In genomic region chr2:85325466-85325811, GRCh38 we compare ENCODE assay signal across 9 cellular contexts. TPM values are rescaled to one million over a fixed set of nuclear protein-coding genes. Genes with fewer than 3 reads are reported as not detected.
DNase-seq lines count a peak whose midpoint lies in the region; ATAC-seq and TF ChIP-seq lines count a peak whose summit lies in the region.
"Had no signal": no experiment of that assay in that cellular context is flagged by ENCODE, and none has a peak within 500 bp of the region (broad histone marks: within the 10 kb centered on the region; RNA-seq: fewer than 3 reads in every experiment).

No MANE protein-coding gene starts in this region.

- H3K27ac ChIP-seq in BLaER1 treated with 17β-estradiol and CSF1 and Interleukin-3, amounts not matched to agents 10 nM and 100 nM, result peak overlapping the region in 9 of 11 experiments; percentile 31 to 98 (median 97); a peak in 15 of 22 replicates
- no peak overlapping the region for H3K27ac ChIP-seq in OCI-LY3 (ENCODE audit: low read length)
- no peak overlapping the region for H3K27ac ChIP-seq in osteoblast (ENCODE audit: low read depth, low read length)
- H3K27ac ChIP-seq: foreskin keratinocyte had no signal

- peak overlapping the region; percentile 92 to 98 (median 96) for H3K9ac ChIP-seq in BLaER1 treated with 17β-estradiol and CSF1 and Interleukin-3, amounts not matched to agents 10 nM and 100 nM
- 0 out of 2 replicates have a peak overlapping the region, but pooled peaks have one; percentile 99 for H3K9ac ChIP-seq in OCI-LY3 (ENCODE audit: low read length)

- peak overlapping the region; percentile 98 to 99 for H3K27ac Mint-ChIP-seq in effector memory CD8-positive, alpha-beta T cell

- ATAC-seq in effector memory CD8-positive, alpha-beta T cell (replicated peaks), result no peak
- ATAC-seq: foreskin keratinocyte had no signal

- H3K27me3 Mint-ChIP-seq in effector memory CD8-positive, alpha-beta T cell, result peaks cover under 1 to 6% of the 10 kb centered on the region in 2 donors

- H3K4me3 ChIP-seq in BLaER1 treated with 17β-estradiol and CSF1 and Interleukin-3, amounts not matched to agents 10 nM and 100 nM, result peak overlapping the region; percentile 82 to 97 (median 91)
- H3K4me3 ChIP-seq in OCI-LY3 (ENCODE audit: low read length) (peak overlapping the region; percentile 96), osteoblast (ENCODE audit: insufficient read depth, low read length) (peak overlapping the region; percentile 90)

- H3K4me1 Mint-ChIP-seq in effector memory CD8-positive, alpha-beta T cell (ENCODE audit: low read depth in 2 of 2), result peaks cover 56 to 71% of the 10 kb centered on the region in 2 donors

- H3K36me3 Mint-ChIP-seq in effector memory CD8-positive, alpha-beta T cell (ENCODE audit: insufficient read depth), result peaks cover 80% of the 10 kb centered on the region

- no peak overlapping the region for H2AFZ ChIP-seq in OCI-LY3 (ENCODE audit: low read depth, low read length)
- no peak overlapping the region for H2AFZ ChIP-seq in osteoblast (ENCODE audit: low read length)

- H4K20me1 ChIP-seq in BLaER1 treated with 17β-estradiol and CSF1 and Interleukin-3, amounts not matched to agents 10 nM and 100 nM, result peaks cover 62 to 71% (median 64%) of the 10 kb centered on the region in 11 experiments
- H4K20me1 ChIP-seq in OCI-LY3 (ENCODE audit: insufficient read depth, low read length) (peaks cover 48% of the 10 kb centered on the region), osteoblast (ENCODE audit: insufficient read depth, low read length) (peaks cover 51% of the 10 kb centered on the region)

- DNase-seq in effector memory CD8-positive, alpha-beta T cell, result no peak
- DNase-seq in osteoblast (ENCODE audit: insufficient read length, low spot score, missing footprints) (no peak), NCI-H524 treated with DMSO at 0.1 percent for 48 hours (lab: John Stamatoyannopoulos, UW) (no peak), NCI-H526 (lab: John Stamatoyannopoulos, UW) (no peak), kidney glomerular epithelial cell (lab: John Stamatoyannopoulos, UW) (no peak), mucosa of gallbladder (ENCODE audit: low spot score) (no peak)
- DNase-seq: foreskin keratinocyte had no signal

- H3K79me2 ChIP-seq in OCI-LY3 (ENCODE audit: low read length), result peaks cover 68% of the 10 kb centered on the region
- peaks cover 71% of the 10 kb centered on the region for H3K79me2 ChIP-seq in osteoblast (ENCODE audit: insufficient read depth, low read length)

- H3K27me3 ChIP-seq in BLaER1 treated with 17β-estradiol and CSF1 and Interleukin-3, amounts not matched to agents 10 nM and 100 nM, result no peaks in the 10 kb centered on the region
- H3K27me3 ChIP-seq in OCI-LY3 (ENCODE audit: low read depth, low read length), result no peaks in the 10 kb centered on the region
- no peaks in the 10 kb centered on the region for H3K27me3 ChIP-seq in osteoblast (ENCODE audit: insufficient read depth, low read length)
- H3K27me3 ChIP-seq: foreskin keratinocyte had no signal

- TF ChIP-seq CTCF in OCI-LY3 (IDR thresholded peaks at IDR 0.05; ENCODE audit: low read depth, low read length) (no peak), osteoblast (IDR thresholded peaks at IDR 0.05; ENCODE audit: extremely low read depth, low read depth, low read length) (no peak)

- H3K4me2 ChIP-seq in BLaER1 treated with 17β-estradiol and CSF1 and Interleukin-3, amounts not matched to agents 10 nM and 100 nM, result peak overlapping the region; percentile 91 to 99 (median 97)
- peak overlapping the region; percentile 96 for H3K4me2 ChIP-seq in OCI-LY3 (ENCODE audit: low read length)
- H3K4me2 ChIP-seq in osteoblast (ENCODE audit: insufficient read depth, low read length), result peak overlapping the region; percentile 98

- no peaks in the 10 kb centered on the region for H3K9me3 Mint-ChIP-seq in effector memory CD8-positive, alpha-beta T cell

- H3K36me3 ChIP-seq in BLaER1 treated with 17β-estradiol and CSF1 and Interleukin-3, amounts not matched to agents 10 nM and 100 nM, result peaks cover 61 to 69% (median 67%) of the 10 kb centered on the region in 11 experiments
- H3K36me3 ChIP-seq in OCI-LY3 (replicated peaks; ENCODE audit: low read depth, low read length), result peaks cover 53% of the 10 kb centered on the region
- peaks cover 50% of the 10 kb centered on the region for H3K36me3 ChIP-seq in osteoblast (ENCODE audit: insufficient read depth, low read length)

- H3K9me3 ChIP-seq in BLaER1 treated with 17β-estradiol and CSF1 and Interleukin-3, amounts not matched to agents 10 nM and 100 nM (replicated peaks in 1 of 11), result no peaks in the 10 kb centered on the region
- H3K9me3 ChIP-seq in OCI-LY3 (ENCODE audit: insufficient read depth, low read length), result no peaks in the 10 kb centered on the region
- H3K9me3 ChIP-seq in osteoblast (ENCODE audit: low read depth, low read length), result no peaks in the 10 kb centered on the region

- peak overlapping the region; percentile 99 for H3K4me3 Mint-ChIP-seq in effector memory CD8-positive, alpha-beta T cell

- peaks cover 51 to 69% (median 58%) of the 10 kb centered on the region in 10 experiments for H3K4me1 ChIP-seq in BLaER1 treated with 17β-estradiol and CSF1 and Interleukin-3, amounts not matched to agents 10 nM and 100 nM
- H3K4me1 ChIP-seq in OCI-LY3 (ENCODE audit: low read length) (peaks cover 20% of the 10 kb centered on the region), osteoblast (ENCODE audit: insufficient read depth, low read length) (peaks cover 28% of the 10 kb centered on the region)

RNA-seq across cellular contexts. Expression of gene TGOLN2, which starts 2.4 kb away (rescaled TPM):
- total RNA-seq in osteoblast (124 and 129 TPM in 2 replicates), mucosa of gallbladder (237 TPM)

RNA-seq across cellular contexts. Expression of gene RETSAT, which starts 28.9 kb away (rescaled TPM):
- total RNA-seq in osteoblast, result 41.6 and 62.5 TPM in 2 replicates
- total RNA-seq in mucosa of gallbladder, result 86.4 TPM

RNA-seq across cellular contexts. Expression of gene ELMOD3, which starts 29.1 kb away (rescaled TPM):
- total RNA-seq in osteoblast (20.9 and 22.1 TPM in 2 replicates), mucosa of gallbladder (30.3 TPM)

Comparison
In these comparisons a context has a peak if more than half of its experiments do, and no peak if none do; other contexts are left out.
1. H3K27ac ChIP-seq: peak in BLaER1 treated with 17β-estradiol and CSF1 and Interleukin-3, amounts not matched to agents 10 nM and 100 nM (9 of 11); none in OCI-LY3 (single experiment) and osteoblast (single experiment).
2. Peak in every context shown above with its lines, with median percentiles within 50 percentile points of each other: H3K4me2 ChIP-seq and H3K4me3 ChIP-seq.